Comparison of ENCODE assay signal across 35 cellular contexts in the genomic region with DNA sequence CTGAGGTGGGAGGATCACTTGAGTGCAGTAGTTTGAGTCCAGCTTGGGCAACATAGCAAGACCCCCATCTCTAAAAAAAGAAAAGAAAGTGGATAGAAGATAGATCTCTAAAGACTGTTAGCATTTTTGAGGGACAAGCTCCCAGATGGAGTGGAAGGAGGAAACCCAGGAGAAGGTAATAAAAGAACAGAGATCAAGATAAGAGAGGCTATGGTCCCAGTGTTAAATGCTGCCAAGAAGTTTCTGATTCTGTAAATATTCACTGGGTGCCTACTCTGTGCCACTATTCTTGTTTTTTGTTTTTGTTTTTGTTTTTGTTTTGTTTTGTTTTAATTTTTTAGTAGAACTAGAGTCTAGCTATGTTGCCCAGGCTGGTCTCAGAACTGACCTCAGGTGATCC.
"Had no signal": no experiment of that assay in that cellular context is flagged by ENCODE, and none has a peak within 500 bp of the region (broad histone marks: within the 10 kb centered on the region; RNA-seq: fewer than 3 reads in every experiment).

No MANE protein-coding gene starts in this region.

- H3K4me3 ChIP-seq: MG63 had no signal

- H3K9me3 ChIP-seq: MG63 had no signal

- H3K27me3 ChIP-seq: MG63 had no signal

- DNase-seq: Karpas-422, Kasumi-1, KBM-7, KG1, MG63, MM.1S, MV-4-11, NCI-H1048, NCI-H1092, NCI-H1092 treated with DMSO at 0.1 percent for 48 hours, NCI-H1105, NCI-H1105 treated with DMSO at 0.1 percent for 48 hours, NCI-H1417, NCI-H1417 treated with DMSO at 0.1 percent for 48 hours, NCI-H1436, NCI-H1436 treated with DMSO at 0.1 percent for 48 hours, NCI-H146, NCI-H1694, NCI-H1694 treated with DMSO at 0.1 percent for 48 hours, NCI-H187, NCI-H187 treated with DMSO at 0.1 percent for 48 hours, NCI-H1930, NCI-H2029, NCI-H2029 treated with DMSO at 0.1 percent for 48 hours, NCI-H2081, NCI-H2081 treated with DMSO at 0.1 percent for 48 hours, NCI-H2107, NCI-H2171, NCI-H2171 treated with DMSO at 0.1 percent for 48 hours, NCI-H2227 treated with DMSO at 0.1 percent for 48 hours, NCI-H226, NCI-H345, NCI-H446, NCI-H446 treated with DMSO at 0.1 percent for 48 hours had no signal

- H3K27ac ChIP-seq: KMS-11 had no signal
